Comparison of ENCODE assay signal across 9 cellular contexts in the genomic region with DNA sequence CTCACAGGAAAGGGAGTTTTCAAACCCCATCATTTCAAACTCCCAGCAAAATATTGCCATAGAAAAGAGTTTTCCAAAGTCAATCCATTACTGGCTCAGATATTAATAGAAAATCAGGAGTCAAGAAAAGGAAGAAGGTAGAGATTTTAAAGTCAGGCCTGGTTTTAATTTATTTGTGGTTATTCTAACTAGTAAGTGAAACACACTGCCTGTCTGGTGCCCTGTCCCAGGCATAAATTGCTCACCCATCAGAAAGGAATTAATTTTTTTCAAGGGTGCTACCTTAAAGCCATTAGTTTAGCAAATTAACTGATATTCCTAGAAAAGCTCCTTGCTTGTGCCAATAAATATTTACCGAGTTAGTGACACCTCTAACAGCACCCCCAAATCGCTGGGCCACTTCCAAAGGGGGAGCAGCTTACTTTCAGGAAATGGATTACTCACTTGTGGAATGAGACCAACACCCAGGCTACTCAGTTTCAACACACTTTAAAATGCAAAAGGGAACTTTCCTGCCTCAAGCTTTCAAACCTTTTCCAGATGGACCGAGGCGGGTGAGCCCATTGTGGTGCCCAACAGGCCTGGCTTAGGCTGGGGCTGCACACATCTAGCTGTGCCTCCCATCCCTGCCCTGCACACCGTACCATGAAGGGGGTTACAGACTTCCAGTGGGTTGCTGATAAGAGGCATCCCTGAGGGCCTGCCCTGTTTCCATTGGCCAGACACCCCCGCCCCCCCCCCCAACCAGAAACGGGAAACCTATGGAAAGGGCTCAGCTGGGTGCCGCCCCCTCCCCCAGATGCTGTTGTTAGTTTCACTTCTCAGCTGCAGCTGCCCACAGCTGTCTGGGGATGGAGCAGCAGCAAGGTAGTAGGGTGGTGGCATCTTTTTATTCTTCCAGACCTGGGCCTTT.
DNase-seq lines count a peak whose midpoint lies in the region; ATAC-seq, FAIRE-seq and TF ChIP-seq lines count a peak whose summit lies in the region.
"Had no signal": no experiment of that assay in that cellular context is flagged by ENCODE, and none has a peak within 500 bp of the region (broad histone marks: within the 10 kb centered on the region; RNA-seq: fewer than 3 reads in every experiment).

No MANE protein-coding gene starts in this region.

- H3K4me1 ChIP-seq in GM12878 (ENCODE audit: control insufficient read depth, insufficient read depth, low read length) (no peaks in the 10 kb centered on the region), iPS-18a (ENCODE audit: control insufficient read depth, low read depth, low read length) (peaks cover 18% of the 10 kb centered on the region), thyroid gland (peaks cover 3 to 26% of the 10 kb centered on the region in 2 donors)

- no peak for TF ChIP-seq RAD21 in GM12878 (IDR thresholded peaks at IDR 0.05; ENCODE audit: insufficient read depth, low read depth, low read length)

- H3K36me3 ChIP-seq in GM12878 (ENCODE audit: control insufficient read depth in 2 of 2, insufficient read depth in 2 of 2, low read length in 1 of 2) (no peaks in the 10 kb centered on the region), iPS-18a (ENCODE audit: control insufficient read depth, low read depth, low read length) (no peaks in the 10 kb centered on the region), thyroid gland (no peaks in the 10 kb centered on the region)

- TF ChIP-seq EP300 in GM12878 (IDR thresholded peaks at IDR 0.05; ENCODE audit: borderline replicate concordance in 1 of 2, control insufficient read depth in 1 of 2, low read depth in 2 of 2, low read length in 2 of 2), result no peak

- DNase-seq in HCEC 1CT (peak; percentile 91), GM12878 (ENCODE audit: low read depth, low spot score) (no peak), thyroid gland (no peak), cerebellar nuclear complex (lab: John Stamatoyannopoulos, UW) (no peak), D721Med (ENCODE audit: insufficient read length, low spot score) (no peak), NCI-H146 treated with DMSO at 0.1 percent for 48 hours (lab: John Stamatoyannopoulos, UW; ENCODE audit: unreplicated experiment) (no peak)
- no peak for DNase-seq in activated CD8-positive, alpha-beta memory T cell treated with anti-CD3 and anti-CD28 coated beads, Interleukin-2, amount 50 U/mL, for 4 hours
- DNase-seq: naive thymus-derived CD8-positive, alpha-beta T cell had no signal

- H3K27me3 ChIP-seq in GM12878 (replicated peaks in 1 of 2; ENCODE audit: control insufficient read depth in 2 of 2, insufficient read depth in 2 of 2, low read length in 1 of 2), result no peaks in the 10 kb centered on the region
- no peaks in the 10 kb centered on the region for H3K27me3 ChIP-seq in iPS-18a (ENCODE audit: control insufficient read depth, insufficient read depth, low read length)
- no peaks in the 10 kb centered on the region for H3K27me3 ChIP-seq in thyroid gland

- 62% methylated on average over 6 of the region's 8 CpGs for WGBS in GM12878 (ENCODE audit: insufficient coverage, insufficient replicate concordance, low lambda C conversion rate, missing lambda C conversion rate)
- WGBS in thyroid gland, 2 donors, result 14 to 65% methylated on average over 2 to 8 of the region's 8 CpGs

- intact Hi-C loops in GM12878 (cut with micrococcal nuclease; ENCODE audit: unreplicated experiment), result no loop called here
- intact Hi-C loops in thyroid gland (cut with DNase I), result no loop called here

- H3K4me3 ChIP-seq in GM12878, result no peak overlapping the region
- H3K4me3 ChIP-seq in iPS-18a (ENCODE audit: low read length), result peak overlapping the region; percentile 3
- no peak overlapping the region for H3K4me3 ChIP-seq in thyroid gland (replicated peaks in 1 of 3)

- H3K9ac ChIP-seq in GM12878 (ENCODE audit: control insufficient read depth, insufficient read depth, low read length), result no peak overlapping the region
- no peak overlapping the region for H3K9ac ChIP-seq in iPS-18a (ENCODE audit: low read length)

- no peak for TF ChIP-seq CTCF in GM12878 (IDR thresholded peaks at IDR 0.05 in 2 of 3, conservative IDR thresholded peaks at IDR 0.05 in 1 of 3; ENCODE audit: control insufficient read depth in 2 of 3, extremely low read depth in 1 of 3, insufficient read depth in 1 of 3, low read depth in 3 of 3, low read length in 3 of 3)
- TF ChIP-seq CTCF in thyroid gland (IDR thresholded peaks at IDR 0.05), result no peak
- TF ChIP-seq CTCF in D721Med (IDR thresholded peaks at IDR 0.05; ENCODE audit: insufficient read depth, missing control alignments), result no peak

- TF ChIP-seq POLR2A in GM12878 (IDR thresholded peaks at IDR 0.05; ENCODE audit: low read depth, low read length), result no peak
- no peak for TF ChIP-seq POLR2A in thyroid gland (IDR thresholded peaks at IDR 0.05)

- H3K9me3 ChIP-seq in GM12878 (replicated peaks; ENCODE audit: control insufficient read depth, insufficient read depth, low read length) (peaks cover 7% of the 10 kb centered on the region; the same call in 2 of the 3 replicates), iPS-18a (ENCODE audit: control insufficient read depth, low read depth, low read length) (no peaks in the 10 kb centered on the region), thyroid gland (no peaks in the 10 kb centered on the region)

- RAD21 ChIA-PET in GM12878 (lab: Charles Lee; ENCODE audit: unreplicated experiment), result no interaction called here

- H2AFZ ChIP-seq in GM12878 (ENCODE audit: control insufficient read depth, low read depth, low read length), result no peak overlapping the region

- CTCF ChIA-PET in GM12878 (lab: Yijun Ruan, JAX), result interaction anchor here (1.0 kb wide), 2 partner anchors 41 to 152 kb away, joined by 3 to 7 read pairs; no protein-coding TSS in a partner anchor

- peak; percentile 42; the same call in 1 of the 3 replicates for ATAC-seq in GM12878
- ATAC-seq: naive thymus-derived CD8-positive, alpha-beta T cell had no signal

- H3K27ac ChIP-seq in GM12878 (ENCODE audit: control insufficient read depth, insufficient read depth), result no peak overlapping the region
- no peak overlapping the region for H3K27ac ChIP-seq in iPS-18a (ENCODE audit: low read length)
- peak overlapping the region in 2 of 3 donors; percentile 42 to 79 for H3K27ac ChIP-seq in thyroid gland

- no peaks in the 10 kb centered on the region for H3K79me2 ChIP-seq in GM12878 (ENCODE audit: control insufficient read depth, insufficient read depth, low read length)

- SMC1A ChIA-PET in GM12878 (lab: Charles Lee; ENCODE audit: uncharacterized antibody, unreplicated experiment), result interaction anchor here (0.8 to 2.4 kb wide), 2 partner anchors 119 to 120 kb away, joined by 3 to 12 read pairs; no protein-coding TSS in a partner anchor

- no TSS peak for BruUV-seq in GM12878 (replicated peaks; lab: Mats Ljungman, UMichigan)

- POLR2A ChIA-PET in GM12878 (lab: Charles Lee), result no interaction called here

- no peaks in the 10 kb centered on the region for H4K20me1 ChIP-seq in GM12878 (ENCODE audit: control insufficient read depth, insufficient read depth)

- in situ Hi-C loops in GM12878 (cut with MboI), result no loop called here

- no peak for FAIRE-seq in GM12878 (lab: Jason Lieb, UNC)
- FAIRE-seq in D721Med (lab: Jason Lieb, UNC), result no peak

- no peak overlapping the region for H3K4me2 ChIP-seq in GM12878 (ENCODE audit: control insufficient read depth, insufficient read depth)

TF ChIP-seq in GM12878, 131 proteins besides CTCF, POLR2A, EP300 and RAD21:
- TF ChIP-seq TCF12 (IDR thresholded peaks at IDR 0.05; ENCODE audit: low read depth, low read length), result peak; percentile 60; the same call in 1 of the 2 replicates
- no peak for TF ChIP-seq NRF1 (conservative IDR thresholded peaks at IDR 0.05; ENCODE audit: low read depth, low read length)
- no peak for TF ChIP-seq NFYA (IDR thresholded peaks at IDR 0.05; ENCODE audit: borderline replicate concordance, low read depth, low read length)

Comparison
In these comparisons a context has a peak if more than half of its experiments do, and no peak if none do; other contexts are left out.
1. H3K27ac ChIP-seq: peak in thyroid gland (2 of 3); none in GM12878 (single experiment) and iPS-18a (single experiment).